19 cellular contexts compared by ENCODE assay signal in the genomic region with DNA sequence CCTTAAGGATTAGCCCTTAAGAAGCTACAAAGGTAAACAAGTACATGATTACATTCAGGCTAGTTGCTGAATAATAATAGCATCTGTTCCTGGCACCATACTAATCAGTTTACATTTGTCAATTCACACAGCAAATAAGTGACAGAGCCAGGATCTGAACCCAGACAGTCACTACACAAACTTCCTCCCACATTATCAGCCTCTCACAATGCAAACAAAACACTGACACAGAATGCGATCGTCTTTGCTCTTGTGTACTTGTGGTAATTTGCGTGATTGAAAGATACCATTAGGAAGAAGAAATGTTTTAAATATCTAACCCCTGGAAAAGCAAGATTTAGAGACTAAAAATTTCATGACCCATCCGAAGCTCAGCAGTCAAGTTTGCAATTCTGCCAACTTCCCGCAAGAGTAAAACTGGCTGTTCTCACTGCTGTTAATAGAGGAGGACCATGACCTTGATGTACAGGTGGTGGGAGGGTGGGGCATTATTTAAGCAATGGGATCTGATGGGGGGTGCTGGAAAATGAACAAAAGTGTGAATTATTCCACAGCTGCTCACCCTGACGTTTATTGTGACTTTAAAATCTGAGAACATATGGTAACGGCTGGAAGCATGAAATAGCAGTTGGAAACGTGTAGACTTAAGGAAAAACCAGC.
A peak's percentile ranks its signal among the peaks of the same experiment; 100 is the strongest.
DNase-seq lines count a peak whose midpoint lies in the region; ATAC-seq and TF ChIP-seq lines count a peak whose summit lies in the region.
"Had no signal": no experiment of that assay in that cellular context is flagged by ENCODE, and none has a peak within 500 bp of the region (broad histone marks: within the 10 kb centered on the region; RNA-seq: fewer than 3 reads in every experiment).

No MANE protein-coding gene starts in this region.

- ATAC-seq in GM19397 (IDR thresholded peaks at IDR 0.05; ENCODE audit: unreplicated experiment), result no peak
- ATAC-seq: activated CD8-positive, alpha-beta T cell treated with anti-CD3 and anti-CD28 coated beads, Interleukin-2, amount 10 ng/mL, durations not matched to agents 7 days and 5 days; activated T-cell treated with anti-CD3 and anti-CD28 coated beads, Interleukin-2, amount 50 U/mL, for 4 hours; CD8-positive, alpha-beta T cell had no signal

- peaks cover 8% of the 10 kb centered on the region for H3K27me3 Mint-ChIP-seq in nephron (ENCODE audit: low read depth)
- peaks cover 3% of the 10 kb centered on the region for H3K27me3 Mint-ChIP-seq in progenitor cell of endocrine pancreas

- H3K27ac ChIP-seq in SJCRH30, result peak overlapping the region; percentile 7; the same call in 1 of the 2 replicates
- H3K27ac ChIP-seq: heart left ventricle, suprapubic skin, uterus had no signal

- H3K4me1 Mint-ChIP-seq in nephron (peaks cover 48% of the 10 kb centered on the region), progenitor cell of endocrine pancreas (ENCODE audit: low read depth) (peaks cover 17% of the 10 kb centered on the region)

- DNase-seq in DMS153 treated with DMSO at 0.1 percent for 48 hours (lab: John Stamatoyannopoulos, UW; ENCODE audit: unreplicated experiment) (peak; percentile 11), NCI-H2171 treated with DMSO at 0.1 percent for 48 hours (lab: John Stamatoyannopoulos, UW) (peak; percentile 88), SJCRH30 (peak in 1 of 2 experiments; percentile 52), progenitor cell of endocrine pancreas (ENCODE audit: low spot score, unreplicated experiment) (no peak)
- DNase-seq in stimulated activated CD4-positive, alpha-beta T cell treated with anti-CD3 and anti-CD28 coated beads, Interleukin-4, amount 100 ng/mL, for 24 hours, result no peak
- DNase-seq: activated CD4-positive, CD25-positive, alpha-beta regulatory T cell treated with anti-CD3 and anti-CD28 coated beads, Interleukin-2, amount 50 U/mL, for 72 hours; activated CD8-positive, alpha-beta T cell treated with anti-CD3 and anti-CD28 coated beads, Interleukin-2, amount 10 ng/mL, durations not matched to agents 7 days and 5 days; activated naive CD4-positive, alpha-beta T cell treated with anti-CD3 and anti-CD28 coated beads for 36 hours; activated T-cell treated with anti-CD3 and anti-CD28 coated beads, Interleukin-2, amount 50 U/mL, for 4 hours; CD8-positive, alpha-beta T cell; heart left ventricle; KG1; NCI-H510A; SIG-M5; uterus had no signal

- H3K27ac Mint-ChIP-seq in nephron, result peak overlapping the region in 2 of 3 experiments; percentile 72 to 80
- H3K27ac Mint-ChIP-seq in progenitor cell of endocrine pancreas, result no peak overlapping the region
- H3K27ac Mint-ChIP-seq: activated CD8-positive, alpha-beta T cell treated with anti-CD3 and anti-CD28 coated beads, Interleukin-2, amount 10 ng/mL, durations not matched to agents 7 days and 5 days; activated naive CD4-positive, alpha-beta T cell treated with anti-CD3 and anti-CD28 coated beads for 36 hours; CD8-positive, alpha-beta T cell had no signal

- H3K4me3 Mint-ChIP-seq in nephron (no peak overlapping the region), progenitor cell of endocrine pancreas (ENCODE audit: low read depth) (no peak overlapping the region)
- H3K4me3 Mint-ChIP-seq: activated CD8-positive, alpha-beta T cell treated with anti-CD3 and anti-CD28 coated beads, Interleukin-2, amount 10 ng/mL, durations not matched to agents 7 days and 5 days; activated naive CD4-positive, alpha-beta T cell treated with anti-CD3 and anti-CD28 coated beads for 36 hours; activated T-cell treated with anti-CD3 and anti-CD28 coated beads, Interleukin-2, amount 50 U/mL, for 4 hours; CD8-positive, alpha-beta T cell had no signal

- H3K36me3 ChIP-seq in SJCRH30, result no peaks in the 10 kb centered on the region
- H3K36me3 ChIP-seq: heart left ventricle, suprapubic skin, uterus had no signal

- H3K4me3 ChIP-seq in SJCRH30, result no peak overlapping the region
- H3K4me3 ChIP-seq: dorsolateral prefrontal cortex, heart left ventricle, suprapubic skin, uterus had no signal

- no peaks in the 10 kb centered on the region for H3K9me3 Mint-ChIP-seq in nephron
- no peaks in the 10 kb centered on the region for H3K9me3 Mint-ChIP-seq in progenitor cell of endocrine pancreas (ENCODE audit: low read depth)
- H3K9me3 Mint-ChIP-seq: activated naive CD4-positive, alpha-beta T cell treated with anti-CD3 and anti-CD28 coated beads for 36 hours; activated T-cell treated with anti-CD3 and anti-CD28 coated beads, Interleukin-2, amount 50 U/mL, for 4 hours; CD8-positive, alpha-beta T cell had no signal

- no peaks in the 10 kb centered on the region for H3K27me3 ChIP-seq in SJCRH30
- H3K27me3 ChIP-seq: dorsolateral prefrontal cortex, heart left ventricle, suprapubic skin, uterus had no signal

- peaks cover 11% of the 10 kb centered on the region for H3K4me1 ChIP-seq in SJCRH30
- H3K4me1 ChIP-seq: suprapubic skin, uterus had no signal

- H3K9me3 ChIP-seq in SJCRH30 (replicated peaks), result no peaks in the 10 kb centered on the region
- H3K9me3 ChIP-seq: heart left ventricle, suprapubic skin, uterus had no signal

- TF ChIP-seq CTCF in nephron (IDR thresholded peaks at IDR 0.05; ENCODE audit: unreplicated experiment in 3 of 3) (no peak), progenitor cell of endocrine pancreas (IDR thresholded peaks at IDR 0.05; ENCODE audit: unreplicated experiment) (no peak)

- H3K36me3 Mint-ChIP-seq in nephron (ENCODE audit: low read depth) (no peaks in the 10 kb centered on the region), progenitor cell of endocrine pancreas (ENCODE audit: insufficient read depth) (no peaks in the 10 kb centered on the region)
- H3K36me3 Mint-ChIP-seq: CD8-positive, alpha-beta T cell had no signal

Comparison
In these comparisons a context has a peak if more than half of its experiments do, and no peak if none do; other contexts are left out.
1. DNase-seq: peak in DMS153 treated with DMSO at 0.1 percent for 48 hours (single experiment) and NCI-H2171 treated with DMSO at 0.1 percent for 48 hours (single experiment); none in stimulated activated CD4-positive, alpha-beta T cell treated with anti-CD3 and anti-CD28 coated beads, Interleukin-4, amount 100 ng/mL, for 24 hours (single experiment) and progenitor cell of endocrine pancreas (single experiment).